8 cellular contexts compared by ENCODE assay signal in the genomic region with DNA sequence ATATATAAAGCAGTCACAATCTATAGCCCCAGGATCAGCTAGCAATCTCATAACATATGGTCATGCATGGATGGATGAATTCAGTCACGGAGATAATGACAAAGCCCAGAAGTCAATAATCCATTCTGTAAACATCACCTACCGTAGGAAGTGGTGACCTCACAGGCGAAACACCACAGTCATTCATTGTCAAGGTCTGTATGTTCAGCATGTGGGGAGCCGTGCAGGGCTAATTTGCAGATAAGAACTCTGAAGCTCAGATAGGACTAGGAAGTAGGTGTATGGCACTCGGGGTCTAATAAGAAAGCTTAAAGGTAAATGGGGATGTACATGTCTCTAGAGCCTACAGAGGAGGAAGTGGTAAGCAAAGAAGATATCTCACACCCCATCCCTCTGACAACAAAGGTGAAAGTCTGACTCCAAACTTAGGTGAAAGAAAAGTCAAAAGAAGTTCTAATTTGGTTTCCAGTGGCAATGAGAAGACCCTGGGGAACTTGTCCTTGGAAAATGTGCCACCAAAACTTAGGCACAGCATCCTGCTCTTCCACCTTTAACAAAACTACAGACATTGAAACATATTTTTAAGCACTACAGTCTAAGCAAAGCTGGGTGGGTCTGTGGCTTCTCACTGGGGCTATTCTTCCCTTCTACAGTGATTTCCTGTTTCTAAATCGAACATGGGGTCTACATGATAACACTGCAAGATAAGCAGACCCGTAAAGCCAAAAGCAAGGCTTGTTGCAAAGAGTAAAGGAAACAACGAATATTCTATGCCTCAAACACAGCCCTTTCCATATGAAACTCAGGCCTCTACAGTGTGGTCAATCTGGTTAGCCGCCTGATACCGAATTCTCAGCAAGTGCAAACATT. TPM values are rescaled to one million over a fixed set of nuclear protein-coding genes. Genes with fewer than 3 reads are reported as not detected.
DNase-seq lines count a peak whose midpoint lies in the region; ATAC-seq and TF ChIP-seq lines count a peak whose summit lies in the region.

No MANE protein-coding gene starts in this region.

- no peaks in the 10 kb centered on the region for H3K36me3 ChIP-seq in neural progenitor cell

- peaks cover 5% of the 10 kb centered on the region for H3K27me3 Mint-ChIP-seq in T-helper 1 cell treated with Interleukin-12 subunit alpha and Interleukin-12 subunit beta and Interleukin-4 antibody, amounts not matched to agents 30 μg/mL and 1 μg/mL, for 36 hours (ENCODE audit: low read depth)
- H3K27me3 Mint-ChIP-seq in naive B cell (peaks cover 0 to 12% (median 0%) of the 10 kb centered on the region in 3 donors), neural progenitor cell (ENCODE audit: insufficient read depth, low read depth) (peaks cover 5% of the 10 kb centered on the region)

- no peak overlapping the region for H3K9ac ChIP-seq in neural progenitor cell

- no peaks in the 10 kb centered on the region for H4K20me1 ChIP-seq in neural progenitor cell (ENCODE audit: low read depth)

- no peaks in the 10 kb centered on the region for H3K9me3 ChIP-seq in neural progenitor cell (ENCODE audit: low read depth)

- peak; percentile 42 for DNase-seq in naive B cell
- DNase-seq in neural progenitor cell (ENCODE audit: low spot score), result no peak
- DNase-seq in SK-N-DZ (ENCODE audit: low spot score), result no peak
- DNase-seq in amygdala (lab: John Stamatoyannopoulos, UW), result no peak

- H3K27ac Mint-ChIP-seq in T-helper 1 cell treated with Interleukin-12 subunit alpha and Interleukin-12 subunit beta and Interleukin-4 antibody, amounts not matched to agents 30 μg/mL and 1 μg/mL, for 36 hours, result peak overlapping the region; percentile 65
- H3K27ac Mint-ChIP-seq in naive B cell (peak overlapping the region; percentile 8 to 89 (median 61)), neural progenitor cell (no peak overlapping the region)

- H3K36me3 Mint-ChIP-seq in T-helper 1 cell treated with Interleukin-12 subunit alpha and Interleukin-12 subunit beta and Interleukin-4 antibody, amounts not matched to agents 30 μg/mL and 1 μg/mL, for 36 hours (ENCODE audit: low read depth), result no peaks in the 10 kb centered on the region
- H3K36me3 Mint-ChIP-seq in naive B cell, result no peaks in the 10 kb centered on the region
- no peaks in the 10 kb centered on the region for H3K36me3 Mint-ChIP-seq in neural progenitor cell

- H3K4me1 ChIP-seq in neural progenitor cell, result no peaks in the 10 kb centered on the region

- no peaks in the 10 kb centered on the region for H3F3A ChIP-seq in neural progenitor cell (ENCODE audit: low read depth)

- no peak overlapping the region for H3K4me2 ChIP-seq in neural progenitor cell

- H3K27me3 ChIP-seq in neural progenitor cell, result no peaks in the 10 kb centered on the region

- no peaks in the 10 kb centered on the region for H3K9me3 Mint-ChIP-seq in T-helper 1 cell treated with Interleukin-12 subunit alpha and Interleukin-12 subunit beta and Interleukin-4 antibody, amounts not matched to agents 30 μg/mL and 1 μg/mL, for 36 hours
- H3K9me3 Mint-ChIP-seq in naive B cell (peaks cover 0 to 2% (median 0%) of the 10 kb centered on the region in 7 donors), neural progenitor cell (no peaks in the 10 kb centered on the region)

- ATAC-seq in GM18870 (IDR thresholded peaks at IDR 0.05; ENCODE audit: unreplicated experiment) (peak; percentile 76), HG02885 (IDR thresholded peaks at IDR 0.05; ENCODE audit: poor library complexity, unreplicated experiment) (peak; percentile 76), naive B cell (ENCODE audit: low read depth in 2 of 2) (peak; percentile 94 to 96), HG02759 (IDR thresholded peaks at IDR 0.05; ENCODE audit: unreplicated experiment) (no peak)

- H2AFZ ChIP-seq in neural progenitor cell (replicated peaks), result no peak overlapping the region

- H3K79me2 ChIP-seq in neural progenitor cell (ENCODE audit: low read depth), result no peaks in the 10 kb centered on the region

- no peak for TF ChIP-seq CTCF in neural progenitor cell (IDR thresholded peaks at IDR 0.05)

- H3K4me1 Mint-ChIP-seq in T-helper 1 cell treated with Interleukin-12 subunit alpha and Interleukin-12 subunit beta and Interleukin-4 antibody, amounts not matched to agents 30 μg/mL and 1 μg/mL, for 36 hours (ENCODE audit: low read depth), result peaks cover 19% of the 10 kb centered on the region
- peaks cover 30 to 32% (median 31%) of the 10 kb centered on the region in 3 donors for H3K4me1 Mint-ChIP-seq in naive B cell
- peaks cover 6% of the 10 kb centered on the region for H3K4me1 Mint-ChIP-seq in neural progenitor cell

- no peak overlapping the region for H3K27ac ChIP-seq in neural progenitor cell

- H3K4me3 Mint-ChIP-seq in T-helper 1 cell treated with Interleukin-12 subunit alpha and Interleukin-12 subunit beta and Interleukin-4 antibody, amounts not matched to agents 30 μg/mL and 1 μg/mL, for 36 hours, result no peak overlapping the region
- peak overlapping the region in 7 of 8 donors; percentile 51 to 83 (median 61) for H3K4me3 Mint-ChIP-seq in naive B cell
- H3K4me3 Mint-ChIP-seq in neural progenitor cell, result no peak overlapping the region

- H3K4me3 ChIP-seq in neural progenitor cell, result no peak overlapping the region

RNA-seq across cellular contexts. Expression of gene CRTAM, which starts 5.2 kb away (rescaled TPM):
- under 1 TPM in 3 of 6 donors, not detected in 3; 0.16 to 0.39 (median 0.26) TPM for polyA plus RNA-seq in naive B cell (ENCODE audit: low read depth in 6 of 6)
- not detected in 2 replicates for total RNA-seq in neural progenitor cell (ENCODE audit: low replicate concordance)
- not detected in 2 replicates for polyA plus RNA-seq in SK-N-DZ (2014; cell fraction: cytosol; rRNA removed)
- polyA plus RNA-seq in SK-N-DZ (2014; cell fraction: nucleus; rRNA removed), result not detected in 2 replicates

RNA-seq across cellular contexts. Expression of gene JHY, which starts 39.0 kb away (rescaled TPM):
- 1 to 10 TPM in 5 of 6 donors, not detected in 1; 1.4 to 2.7 (median 2.6) TPM for polyA plus RNA-seq in naive B cell (ENCODE audit: low read depth in 6 of 6)
- total RNA-seq in neural progenitor cell (ENCODE audit: low replicate concordance), result 0.69 and 1.4 TPM in 2 replicates
- not detected in 2 replicates for polyA plus RNA-seq in SK-N-DZ (2014; cell fraction: cytosol; rRNA removed)
- polyA plus RNA-seq in SK-N-DZ (2014; cell fraction: nucleus; rRNA removed), result not detected in 2 replicates

Comparison
In these comparisons a context has a peak if more than half of its experiments do, and no peak if none do; other contexts are left out.
1. H3K4me3 Mint-ChIP-seq: peak in naive B cell (7 of 8); none in T-helper 1 cell treated with Interleukin-12 subunit alpha and Interleukin-12 subunit beta and Interleukin-4 antibody, amounts not matched to agents 30 μg/mL and 1 μg/mL, for 36 hours (single experiment) and neural progenitor cell (single experiment).